Comparison of ENCODE assay signal across 17 cellular contexts in the genomic region with DNA sequence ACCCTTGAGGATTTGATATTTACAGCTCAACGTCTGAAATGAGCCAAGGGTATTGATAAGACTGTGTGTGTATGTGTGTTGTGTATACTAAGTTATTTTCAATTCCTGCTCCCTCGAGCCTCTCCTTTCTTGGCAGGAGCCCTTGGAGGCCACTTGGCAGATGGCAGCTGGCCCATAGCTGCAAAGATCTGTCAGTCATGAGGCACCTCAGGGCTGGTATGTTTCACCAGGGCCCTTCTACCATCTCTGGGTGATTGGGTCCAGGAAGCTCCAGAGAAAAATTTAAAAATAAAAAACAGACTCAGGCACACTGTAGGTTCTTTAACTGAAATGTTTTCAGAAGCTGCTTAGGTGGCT.
"Had no signal": no experiment of that assay in that cellular context is flagged by ENCODE, and none has a peak within 500 bp of the region (broad histone marks: within the 10 kb centered on the region; RNA-seq: fewer than 3 reads in every experiment).

No MANE protein-coding gene starts in this region.

- ATAC-seq: activated naive CD8-positive, alpha-beta T cell treated with anti-CD3 and anti-CD28 coated beads, Interleukin-2, amount 50 U/mL, for 24 hours; activated T-cell treated with anti-CD3 and anti-CD28 coated beads, Interleukin-2, amount 50 U/mL, for 72 hours; gastrocnemius medialis; naive thymus-derived CD8-positive, alpha-beta T cell; sciatic nerve; stimulated activated naive B cell treated with anti-CD40 and anti-IgM and Interleukin-4, amounts not matched to agents 10 μg/mL and 1 μg/mL and 100 μg/mL, for 72 hours; T-cell had no signal

- H3K27ac ChIP-seq: coronary artery, gastrocnemius medialis had no signal

- DNase-seq: activated CD4-positive, alpha-beta memory T cell treated with anti-CD3 and anti-CD28 coated beads, Interleukin-2, amount 10 ng/mL, durations not matched to agents 7 days and 5 days; activated naive CD4-positive, alpha-beta T cell; activated naive CD8-positive, alpha-beta T cell treated with anti-CD3 and anti-CD28 coated beads, Interleukin-2, amount 50 U/mL, for 24 hours; activated T-cell treated with anti-CD3 and anti-CD28 coated beads, Interleukin-2, amount 50 U/mL, for 72 hours; caudate nucleus; effector memory CD4-positive, alpha-beta T cell; gastrocnemius medialis; kidney; naive thymus-derived CD8-positive, alpha-beta T cell; stimulated activated CD4-positive, alpha-beta T cell treated with anti-CD3 and anti-CD28 coated beads, Interleukin-2, amount 100 ng/mL, for 24 hours; stimulated activated naive B cell treated with anti-CD40 and anti-IgM and Interleukin-4, amounts not matched to agents 10 μg/mL and 1 μg/mL and 100 μg/mL, for 72 hours; T-cell; T1000 had no signal

- H3K4me3 Mint-ChIP-seq: activated CD4-positive, alpha-beta memory T cell treated with anti-CD3 and anti-CD28 coated beads, Interleukin-2, amount 10 ng/mL, durations not matched to agents 7 days and 5 days; activated naive CD8-positive, alpha-beta T cell treated with anti-CD3 and anti-CD28 coated beads, Interleukin-2, amount 50 U/mL, for 24 hours; activated T-cell treated with anti-CD3 and anti-CD28 coated beads, Interleukin-2, amount 50 U/mL, for 72 hours; naive thymus-derived CD8-positive, alpha-beta T cell; stimulated activated naive B cell treated with anti-CD40 and anti-IgM and Interleukin-4, amounts not matched to agents 10 μg/mL and 1 μg/mL and 100 μg/mL, for 72 hours; T-cell had no signal

- FAIRE-seq: astrocyte, kidney, urothelium cell line had no signal

- H3K27me3 ChIP-seq: gastrocnemius medialis had no signal

- H3K27ac Mint-ChIP-seq: activated CD4-positive, alpha-beta memory T cell treated with anti-CD3 and anti-CD28 coated beads, Interleukin-2, amount 10 ng/mL, durations not matched to agents 7 days and 5 days; activated naive CD8-positive, alpha-beta T cell treated with anti-CD3 and anti-CD28 coated beads, Interleukin-2, amount 50 U/mL, for 24 hours; activated T-cell treated with anti-CD3 and anti-CD28 coated beads, Interleukin-2, amount 50 U/mL, for 72 hours; naive thymus-derived CD8-positive, alpha-beta T cell; stimulated activated naive B cell treated with anti-CD40 and anti-IgM and Interleukin-4, amounts not matched to agents 10 μg/mL and 1 μg/mL and 100 μg/mL, for 72 hours; T-cell had no signal

- H3K4me1 ChIP-seq: gastrocnemius medialis had no signal

- H3K4me1 Mint-ChIP-seq: activated CD4-positive, alpha-beta memory T cell treated with anti-CD3 and anti-CD28 coated beads, Interleukin-2, amount 10 ng/mL, durations not matched to agents 7 days and 5 days; activated naive CD8-positive, alpha-beta T cell treated with anti-CD3 and anti-CD28 coated beads, Interleukin-2, amount 50 U/mL, for 24 hours; naive thymus-derived CD8-positive, alpha-beta T cell; stimulated activated naive B cell treated with anti-CD40 and anti-IgM and Interleukin-4, amounts not matched to agents 10 μg/mL and 1 μg/mL and 100 μg/mL, for 72 hours; T-cell had no signal

- H3K36me3 ChIP-seq: gastrocnemius medialis had no signal

- H3K4me3 ChIP-seq: coronary artery, gastrocnemius medialis had no signal

- H3K27me3 Mint-ChIP-seq: activated CD4-positive, alpha-beta memory T cell treated with anti-CD3 and anti-CD28 coated beads, Interleukin-2, amount 10 ng/mL, durations not matched to agents 7 days and 5 days; activated naive CD8-positive, alpha-beta T cell treated with anti-CD3 and anti-CD28 coated beads, Interleukin-2, amount 50 U/mL, for 24 hours had no signal

- H3K36me3 Mint-ChIP-seq: T-cell had no signal

- H3K9me3 ChIP-seq: gastrocnemius medialis had no signal
